In the genomic region with DNA sequence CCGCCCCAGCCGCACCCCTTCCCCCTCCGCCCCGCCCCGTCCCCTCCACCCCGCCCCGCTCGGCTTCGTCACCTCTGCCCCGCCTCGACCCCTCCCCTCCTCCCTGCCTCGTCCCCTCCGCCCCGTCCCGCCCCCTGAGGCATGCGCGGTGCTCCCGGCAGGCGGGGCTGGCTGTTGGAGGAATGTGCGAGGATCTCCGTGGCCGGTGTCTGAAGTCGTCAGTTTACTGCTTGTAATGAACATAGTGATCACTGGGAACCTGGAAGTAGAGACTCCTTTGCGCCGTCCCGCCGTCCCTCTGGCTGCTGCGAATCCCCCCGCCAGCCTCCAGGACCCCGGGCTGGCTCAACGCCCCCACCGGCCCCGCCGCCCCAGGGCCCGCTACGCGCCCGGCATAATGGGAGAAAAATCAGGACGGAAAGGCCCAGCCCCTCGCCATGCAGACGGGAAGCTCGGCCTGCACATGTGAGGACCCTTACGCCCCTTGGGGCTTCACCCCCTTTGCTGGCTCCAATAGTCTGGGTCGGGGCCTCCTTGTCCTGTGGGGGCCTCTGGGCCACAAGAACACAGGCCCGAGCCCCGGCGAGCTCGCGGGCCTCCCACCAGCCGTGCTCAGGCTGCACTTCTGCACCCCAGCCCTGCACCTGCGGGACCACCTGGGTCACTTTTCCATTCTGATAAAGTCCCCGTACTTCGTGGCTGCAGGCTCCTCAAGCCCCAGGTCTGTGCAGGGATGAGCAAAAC, we compare ENCODE assay signal across 16 cellular contexts.
"Had no signal": no experiment of that assay in that cellular context is flagged by ENCODE, and none has a peak within 500 bp of the region (broad histone marks: within the 10 kb centered on the region; RNA-seq: fewer than 3 reads in every experiment).

No MANE protein-coding gene starts in this region.

- DNase-seq: activated B cell treated with CpG ODN at 0.5 μM for 24 hours; activated CD4-positive, alpha-beta memory T cell treated with anti-CD3 and anti-CD28 coated beads, Interleukin-2, amount 10 ng/mL, durations not matched to agents 7 days and 5 days; activated CD4-positive, alpha-beta T cell treated with anti-CD3 and anti-CD28 coated beads for 4 hours; activated CD8-positive, alpha-beta memory T cell treated with anti-CD3 and anti-CD28 coated beads, Interleukin-2, amount 10 ng/mL, durations not matched to agents 7 days and 5 days; activated naive CD4-positive, alpha-beta T cell; activated naive CD8-positive, alpha-beta T cell treated with anti-CD3 and anti-CD28 coated beads for 36 hours; body of pancreas; dermis blood vessel endothelial cell; left ventricle myocardium superior; occipital lobe; stimulated activated naive CD4-positive, alpha-beta T cell; thyroid gland; uterus had no signal

- H3K4me3 ChIP-seq: body of pancreas, thyroid gland, uterus had no signal

- H3K4me1 ChIP-seq: body of pancreas, thyroid gland, uterus had no signal

- H3K27me3 Mint-ChIP-seq: activated B cell treated with CpG ODN at 0.5 μM for 24 hours; activated CD4-positive, alpha-beta memory T cell treated with anti-CD3 and anti-CD28 coated beads, Interleukin-2, amount 10 ng/mL, durations not matched to agents 7 days and 5 days; activated CD8-positive, alpha-beta memory T cell treated with anti-CD3 and anti-CD28 coated beads, Interleukin-2, amount 10 ng/mL, durations not matched to agents 7 days and 5 days; activated naive CD8-positive, alpha-beta T cell treated with anti-CD3 and anti-CD28 coated beads for 36 hours; activated T-helper 17 cell treated with anti-CD3 and anti-CD28 coated beads, Interleukin-2, amount 50 U/mL, for 72 hours; memory B cell; progenitor cell of endocrine pancreas had no signal

- H3K27me3 ChIP-seq: body of pancreas, thyroid gland, uterus had no signal

- H3K36me3 Mint-ChIP-seq: activated CD8-positive, alpha-beta memory T cell treated with anti-CD3 and anti-CD28 coated beads, Interleukin-2, amount 10 ng/mL, durations not matched to agents 7 days and 5 days; activated naive CD8-positive, alpha-beta T cell treated with anti-CD3 and anti-CD28 coated beads for 36 hours; memory B cell had no signal

- H3K27ac Mint-ChIP-seq: activated B cell treated with CpG ODN at 0.5 μM for 24 hours; activated CD4-positive, alpha-beta memory T cell treated with anti-CD3 and anti-CD28 coated beads, Interleukin-2, amount 10 ng/mL, durations not matched to agents 7 days and 5 days; activated CD8-positive, alpha-beta memory T cell treated with anti-CD3 and anti-CD28 coated beads, Interleukin-2, amount 10 ng/mL, durations not matched to agents 7 days and 5 days; activated naive CD8-positive, alpha-beta T cell treated with anti-CD3 and anti-CD28 coated beads for 36 hours; activated T-helper 17 cell treated with anti-CD3 and anti-CD28 coated beads, Interleukin-2, amount 50 U/mL, for 72 hours; memory B cell; progenitor cell of endocrine pancreas had no signal

- H3K4me3 Mint-ChIP-seq: activated B cell treated with CpG ODN at 0.5 μM for 24 hours; activated CD4-positive, alpha-beta memory T cell treated with anti-CD3 and anti-CD28 coated beads, Interleukin-2, amount 10 ng/mL, durations not matched to agents 7 days and 5 days; activated CD8-positive, alpha-beta memory T cell treated with anti-CD3 and anti-CD28 coated beads, Interleukin-2, amount 10 ng/mL, durations not matched to agents 7 days and 5 days; activated naive CD8-positive, alpha-beta T cell treated with anti-CD3 and anti-CD28 coated beads for 36 hours; activated T-helper 17 cell treated with anti-CD3 and anti-CD28 coated beads, Interleukin-2, amount 50 U/mL, for 72 hours; memory B cell had no signal

- H3K9me3 ChIP-seq: body of pancreas, thyroid gland, uterus had no signal

- ATAC-seq: activated CD8-positive, alpha-beta memory T cell treated with anti-CD3 and anti-CD28 coated beads, Interleukin-2, amount 10 ng/mL, durations not matched to agents 7 days and 5 days; activated T-helper 17 cell treated with anti-CD3 and anti-CD28 coated beads, Interleukin-2, amount 50 U/mL, for 72 hours; body of pancreas; left ventricle myocardium superior had no signal

- H3K36me3 ChIP-seq: thyroid gland, uterus had no signal

- H3K4me1 Mint-ChIP-seq: activated B cell treated with CpG ODN at 0.5 μM for 24 hours; activated CD4-positive, alpha-beta memory T cell treated with anti-CD3 and anti-CD28 coated beads, Interleukin-2, amount 10 ng/mL, durations not matched to agents 7 days and 5 days; activated CD8-positive, alpha-beta memory T cell treated with anti-CD3 and anti-CD28 coated beads, Interleukin-2, amount 10 ng/mL, durations not matched to agents 7 days and 5 days; activated naive CD8-positive, alpha-beta T cell treated with anti-CD3 and anti-CD28 coated beads for 36 hours; activated T-helper 17 cell treated with anti-CD3 and anti-CD28 coated beads, Interleukin-2, amount 50 U/mL, for 72 hours; memory B cell had no signal
